In the genomic region with DNA sequence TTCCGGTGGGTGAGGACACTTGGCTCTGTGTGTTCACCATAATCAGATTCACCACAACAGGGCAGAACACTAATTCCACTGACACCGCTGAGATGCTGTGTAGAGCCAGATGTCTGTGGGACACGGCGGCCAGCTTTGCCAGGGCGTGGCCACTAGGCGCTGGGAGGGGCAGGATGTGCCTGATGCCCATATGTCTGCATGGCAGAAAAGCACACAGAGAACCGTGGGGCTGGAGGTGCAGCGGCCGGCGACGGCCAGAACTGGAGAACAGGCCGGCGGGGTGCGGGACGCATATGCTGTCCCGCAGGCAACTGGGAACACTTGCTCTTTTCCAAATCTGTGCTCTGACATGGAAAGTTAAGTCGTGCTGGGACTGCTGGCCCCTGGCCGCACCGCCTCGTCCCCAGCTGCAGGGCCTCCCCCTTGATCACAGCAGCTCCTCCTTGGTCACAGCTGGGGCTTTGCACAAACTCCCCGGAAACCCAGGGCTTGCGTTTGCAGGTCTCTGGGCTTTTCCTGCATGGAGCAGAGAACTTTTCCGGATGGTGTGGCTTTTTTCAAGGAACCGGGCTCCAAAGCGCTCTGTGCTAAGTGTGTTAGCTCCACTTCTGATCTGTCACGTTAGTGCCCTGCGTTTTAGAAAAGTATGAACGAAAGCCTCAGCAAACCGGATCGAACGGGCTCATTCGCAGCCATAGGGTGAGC, we compare ENCODE assay signal across 8 cellular contexts. TPM values are rescaled to one million over a fixed set of nuclear protein-coding genes. Genes with fewer than 3 reads are reported as not detected.
DNase-seq lines count a peak whose midpoint lies in the region; ATAC-seq and TF ChIP-seq lines count a peak whose summit lies in the region.

No MANE protein-coding gene starts in this region.

- H3K27ac ChIP-seq in HEK293 (ENCODE audit: extremely low read depth, low read depth, low read length) = no peak overlapping the region
- peak overlapping the region; percentile 85 for H3K27ac ChIP-seq in mesodermal cell (ENCODE audit: low read depth, low read length, severe bottlenecking)

- peaks cover 23% of the 10 kb centered on the region for H3K4me1 Mint-ChIP-seq in activated naive CD4-positive, alpha-beta T cell treated with anti-CD3 and anti-CD28 coated beads for 36 hours (ENCODE audit: low read depth)

- H3K36me3 Mint-ChIP-seq in activated naive CD4-positive, alpha-beta T cell treated with anti-CD3 and anti-CD28 coated beads for 36 hours (ENCODE audit: low read depth) = no peaks in the 10 kb centered on the region

- CTCF ChIA-PET in HEK293 (lab: Yijun Ruan, JAX) = no interaction called here
- CTCF ChIA-PET in activated naive CD4-positive, alpha-beta T cell treated with anti-CD3 and anti-CD28 coated beads for 36 hours (lab: Charles Lee) = interaction anchor here (0.6 to 1.1 kb wide), 3 partner anchors 20 to 137 kb away, joined by 3 to 5 read pairs (median 4); no protein-coding TSS in a partner anchor

- H3K9me3 ChIP-seq in HEK293 (ENCODE audit: control insufficient read depth, insufficient read depth, low read depth, low read length) (no peaks in the 10 kb centered on the region), mesodermal cell (ENCODE audit: control insufficient read depth, low read length) (no peaks in the 10 kb centered on the region)

- no peak for ATAC-seq in HG02938 (IDR thresholded peaks at IDR 0.05; ENCODE audit: unreplicated experiment)

- H3K36me3 ChIP-seq in HEK293 (ENCODE audit: control insufficient read depth in 2 of 2, insufficient read depth in 1 of 2, low read length in 2 of 2) = no peaks in the 10 kb centered on the region
- no peaks in the 10 kb centered on the region for H3K36me3 ChIP-seq in mesodermal cell (ENCODE audit: control insufficient read depth, insufficient read depth, low read length)

- no peak for TF ChIP-seq CTCF in HEK293 (tag by site-specific recombination; IDR thresholded peaks at IDR 0.05)

- H3K27ac Mint-ChIP-seq in activated naive CD4-positive, alpha-beta T cell treated with anti-CD3 and anti-CD28 coated beads for 36 hours = peak overlapping the region; percentile 47

- 61 to 65% methylated on average over 31 of the region's 32 CpGs for WGBS in mesodermal cell (ENCODE audit: insufficient coverage in 2 of 2), 2 experiments

- no peaks in the 10 kb centered on the region for H3K9me3 Mint-ChIP-seq in activated naive CD4-positive, alpha-beta T cell treated with anti-CD3 and anti-CD28 coated beads for 36 hours

- peak; percentile 33 for DNase-seq in DMS153 (lab: John Stamatoyannopoulos, UW)
- DNase-seq in NOMO-1 (lab: John Stamatoyannopoulos, UW; ENCODE audit: unreplicated experiment in 2 of 2) = peak; percentile 40 to 50
- peak; percentile 27 for DNase-seq in activated naive CD4-positive, alpha-beta T cell treated with anti-CD3 and anti-CD28 coated beads for 36 hours
- no peak for DNase-seq in midbrain (lab: John Stamatoyannopoulos, UW)
- no peak for DNase-seq in HK-2 (ENCODE audit: unreplicated experiment)

- H3K4me1 ChIP-seq in HEK293 (ENCODE audit: control insufficient read depth, insufficient read depth, low read length) (no peaks in the 10 kb centered on the region), mesodermal cell (ENCODE audit: control insufficient read depth, insufficient read depth, low read length, poor library complexity, severe bottlenecking) (peaks cover 45% of the 10 kb centered on the region)

- H3K4me3 ChIP-seq in HEK293 (ENCODE audit: low read depth, low read length) = no peak overlapping the region
- no peak overlapping the region for H3K4me3 ChIP-seq in mesodermal cell (ENCODE audit: extremely low read depth, insufficient read depth, low read length, poor library complexity, severe bottlenecking)

- intact Hi-C loops in activated naive CD4-positive, alpha-beta T cell treated with anti-CD3 and anti-CD28 coated beads for 36 hours (cut with micrococcal nuclease) = loop anchor here (1.0 to 2.0 kb wide), 5 partner anchors 18 to 237 kb away; partner anchors contain the start of gene SLCO4A1

- no peaks in the 10 kb centered on the region for H3K27me3 Mint-ChIP-seq in activated naive CD4-positive, alpha-beta T cell treated with anti-CD3 and anti-CD28 coated beads for 36 hours (ENCODE audit: low read depth)

- peak overlapping the region; percentile 38 for H3K4me3 Mint-ChIP-seq in activated naive CD4-positive, alpha-beta T cell treated with anti-CD3 and anti-CD28 coated beads for 36 hours

- POLR2A ChIA-PET in HEK293 (lab: Yijun Ruan, JAX) = no interaction called here

TF ChIP-seq in HEK293, 187 proteins besides CTCF, POLR2A, EP300 and RAD21:
- TF ChIP-seq ZNF16 (tag by site-specific recombination; IDR thresholded peaks at IDR 0.05; ENCODE audit: low read depth) (no peak), ZFHX2 (tag by site-specific recombination; conservative IDR thresholded peaks at IDR 0.05) (0 out of 2 replicates have a peak, but pooled peaks have one; percentile 23)

RNA-seq across cellular contexts. Expression of gene NTSR1, which starts 31.1 kb away (rescaled TPM):
- not detected for total RNA-seq in activated naive CD4-positive, alpha-beta T cell treated with anti-CD3 and anti-CD28 coated beads for 36 hours
- polyA plus RNA-seq in mesodermal cell (2013, experiment 1 of 2) = 1.1 TPM
- 0.86 TPM for polyA plus RNA-seq in mesodermal cell (2013, experiment 2 of 2)

RNA-seq across cellular contexts. Expression of gene MRGBP, which starts 56.5 kb away (rescaled TPM):
- total RNA-seq in activated naive CD4-positive, alpha-beta T cell treated with anti-CD3 and anti-CD28 coated beads for 36 hours = 1 to 10 TPM; 7.3 to 8.0 TPM
- 21.0 TPM for polyA plus RNA-seq in mesodermal cell (2013, experiment 1 of 2)
- polyA plus RNA-seq in mesodermal cell (2013, experiment 2 of 2) = 20.1 TPM

Comparison
In these comparisons a context has a peak if more than half of its experiments do, and no peak if none do; other contexts are left out.
1. DNase-seq: peak in DMS153 (single experiment), NOMO-1 (2 of 2) and activated naive CD4-positive, alpha-beta T cell treated with anti-CD3 and anti-CD28 coated beads for 36 hours (single experiment); none in midbrain (single experiment) and HK-2 (single experiment).